In the genomic region with DNA sequence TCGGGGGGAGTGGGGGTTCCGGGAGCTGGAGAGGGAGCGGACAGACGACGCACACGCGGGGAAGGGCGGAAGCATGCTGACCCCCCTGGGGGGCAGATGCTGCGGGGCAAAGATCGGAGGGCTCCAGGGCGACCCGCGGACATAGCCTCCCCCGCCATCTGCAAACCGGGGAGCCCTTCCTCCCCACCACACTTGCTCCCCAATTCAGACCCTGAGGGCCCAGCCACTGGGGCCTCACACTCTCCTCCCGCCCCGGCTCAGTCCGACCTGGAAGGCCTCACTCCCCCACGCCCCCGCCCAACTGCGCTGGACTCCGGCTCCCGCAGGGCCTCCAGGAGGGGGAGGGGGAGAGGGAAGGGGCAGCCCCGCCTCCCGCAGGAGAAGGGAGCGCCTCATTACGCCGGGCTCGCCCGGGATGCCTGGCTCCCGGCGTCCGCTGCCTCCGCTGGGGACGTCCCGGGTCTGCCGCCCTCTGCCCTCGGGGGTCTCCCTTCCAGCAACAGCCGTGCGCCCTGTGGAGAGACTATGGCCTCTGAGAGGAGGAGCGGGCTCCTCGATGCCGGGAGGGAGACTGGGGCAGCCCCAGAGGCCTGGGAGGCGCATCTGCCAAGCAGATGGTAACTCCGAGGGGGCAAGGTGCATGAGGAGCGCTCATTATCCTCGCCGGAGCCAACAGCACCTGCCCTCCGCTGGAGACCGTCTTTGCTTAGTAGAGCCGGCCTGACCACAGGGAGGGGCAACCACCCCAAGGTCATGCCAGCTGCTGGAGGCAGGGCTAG, we compare ENCODE assay signal across 7 cellular contexts. TPM values are rescaled to one million over a fixed set of nuclear protein-coding genes. Genes with fewer than 3 reads are reported as not detected.
DNase-seq lines count a peak whose midpoint lies in the region; ATAC-seq and TF ChIP-seq lines count a peak whose summit lies in the region.

No MANE protein-coding gene starts in this region.

- H3K27ac Mint-ChIP-seq in GM23338, result peak overlapping the region; percentile 67; the same call in 1 of the 2 replicates
- no peak overlapping the region for H3K27ac Mint-ChIP-seq in MCF 10A (ENCODE audit: low read depth, unreplicated experiment)

- no peak overlapping the region for H3K27ac ChIP-seq in GM23338 (ENCODE audit: low read depth)

- no peaks in the 10 kb centered on the region for H3K9me2 ChIP-seq in GM23338 (ENCODE audit: insufficient read depth)

- no peaks in the 10 kb centered on the region for H3K36me3 ChIP-seq in GM23338 (ENCODE audit: insufficient read depth)

- peaks cover 67% of the 10 kb centered on the region for H3K27me3 ChIP-seq in GM23338 (ENCODE audit: insufficient read depth)

- peaks cover 42% of the 10 kb centered on the region for H3K4me1 Mint-ChIP-seq in GM23338
- H3K4me1 Mint-ChIP-seq in MCF 10A (ENCODE audit: insufficient read depth, unreplicated experiment), result peaks cover 21% of the 10 kb centered on the region

- H3K4me3 Mint-ChIP-seq in GM23338 (peak overlapping the region; percentile 85), MCF 10A (ENCODE audit: unreplicated experiment) (peak overlapping the region; percentile 76)

- no peaks in the 10 kb centered on the region for H3K79me2 ChIP-seq in GM23338 (replicated peaks; ENCODE audit: insufficient read depth)

- no peaks in the 10 kb centered on the region for H3K36me3 Mint-ChIP-seq in GM23338 (ENCODE audit: low read depth)
- H3K36me3 Mint-ChIP-seq in MCF 10A (ENCODE audit: insufficient read depth, unreplicated experiment), result no peaks in the 10 kb centered on the region

- H3K9me3 Mint-ChIP-seq in GM23338, result no peaks in the 10 kb centered on the region; the same call in 2 of the 3 replicates
- H3K9me3 Mint-ChIP-seq in MCF 10A (ENCODE audit: unreplicated experiment), result no peaks in the 10 kb centered on the region

- peaks cover 11% of the 10 kb centered on the region; the same call in 1 of the 2 replicates for H3F3A ChIP-seq in GM23338 (replicated peaks; ENCODE audit: low read depth)

- H2AFZ ChIP-seq in GM23338, result peak overlapping the region; percentile 94

- CTCF ChIA-PET in MCF 10A (lab: Yijun Ruan, JAX), result interaction anchor here (0.6 to 1.0 kb wide), 2 partner anchors 8 to 109 kb away, joined by 3 to 4 read pairs; no protein-coding TSS in a partner anchor

- no peaks in the 10 kb centered on the region for H3K9me3 ChIP-seq in iPS-18c (ENCODE audit: control insufficient read depth, insufficient read depth, low read length)

- H4K20me1 ChIP-seq in GM23338 (replicated peaks; ENCODE audit: insufficient read depth), result 0 out of 2 replicates have a peak, but pooled peaks cover 4% of the 10 kb centered on the region

- peak overlapping the region; percentile 81 for H3K4me3 ChIP-seq in GM23338
- H3K4me3 ChIP-seq in iPS-18c (ENCODE audit: insufficient read depth, low read depth, low read length), result peak overlapping the region; percentile 77

- ATAC-seq in GM23338 (peak; percentile 42), sciatic nerve (peak; percentile 80), GM18873 (IDR thresholded peaks at IDR 0.05; ENCODE audit: low FRiP score, unreplicated experiment) (no peak), GM19351 (IDR thresholded peaks at IDR 0.05; ENCODE audit: unreplicated experiment) (no peak)

- TF ChIP-seq CTCF in GM23338 (conservative IDR thresholded peaks at IDR 0.05; ENCODE audit: low read depth in 2 of 2) (no peak), MCF 10A (IDR thresholded peaks at IDR 0.05; ENCODE audit: unreplicated experiment) (no peak)

- peak; percentile 90 for DNase-seq in GM23338 (ENCODE audit: low spot score)
- peak; percentile 98 for DNase-seq in NCI-H510A treated with DMSO at 0.1 percent for 48 hours (lab: John Stamatoyannopoulos, UW)
- peak; percentile 40 for DNase-seq in MCF 10A (ENCODE audit: unreplicated experiment)
- no peak for DNase-seq in sciatic nerve (ENCODE audit: low spot score)

- POLR2A ChIA-PET in MCF 10A (lab: Yijun Ruan, JAX), result interaction anchor here (0.7 kb wide), 1 partner anchor 273 kb away, joined by 3 read pairs; no protein-coding TSS in a partner anchor

- H3K4me2 ChIP-seq in GM23338, result peak overlapping the region; percentile 77

- peaks cover 41% of the 10 kb centered on the region for H3K4me1 ChIP-seq in GM23338 (ENCODE audit: insufficient read depth)

- no TSS peak for BruUV-seq in MCF 10A (replicated peaks; lab: Mats Ljungman, UMichigan)

- H3K27me3 Mint-ChIP-seq in GM23338 (ENCODE audit: insufficient read depth, low read depth, poor library complexity) (peaks cover 46% of the 10 kb centered on the region), MCF 10A (ENCODE audit: insufficient read depth, unreplicated experiment) (no peaks in the 10 kb centered on the region)

- intact Hi-C loops in MCF 10A (cut with micrococcal nuclease), result no loop called here
- intact Hi-C loops in sciatic nerve (cut with DNase I), result loop anchor here (10.0 kb wide), 1 partner anchor 112 kb away; no protein-coding TSS in a partner anchor

TF ChIP-seq in GM23338, 12 proteins besides CTCF, POLR2A, EP300 and RAD21 (continues in another document):
- TF ChIP-seq NANOG (IDR thresholded peaks at IDR 0.05; ENCODE audit: borderline replicate concordance), result no peak
- TF ChIP-seq EZH2 (IDR thresholded peaks at IDR 0.05; ENCODE audit: low read depth, unreplicated experiment), result no peak
- no peak for TF ChIP-seq STAT1 (IDR thresholded peaks at IDR 0.05; ENCODE audit: unreplicated experiment)
- TF ChIP-seq ZNF114 (CRISPR knock-in tag; IDR thresholded peaks at IDR 0.05), result no peak
- no peak for TF ChIP-seq ETS1 (IDR thresholded peaks at IDR 0.05)
- TF ChIP-seq REST (IDR thresholded peaks at IDR 0.05; ENCODE audit: unreplicated experiment), result no peak
- TF ChIP-seq POLR2AphosphoS5 (IDR thresholded peaks at IDR 0.05; ENCODE audit: low read depth), result no peak
- TF ChIP-seq JUNB (IDR thresholded peaks at IDR 0.05; ENCODE audit: unreplicated experiment), result no peak
- TF ChIP-seq EZH2phosphoT487 (IDR thresholded peaks at IDR 0.05; ENCODE audit: unreplicated experiment), result no peak
- TF ChIP-seq CREB1 (CRISPR knock-in tag; IDR thresholded peaks at IDR 0.05; ENCODE audit: low read depth), result no peak
- no peak for TF ChIP-seq ZNF331 (CRISPR knock-in tag; IDR thresholded peaks at IDR 0.05; ENCODE audit: low read depth)

RNA-seq across cellular contexts. Expression of gene CAMK2N1, which starts 0.6 kb away (rescaled TPM):
- 0.52 and 0.82 TPM in 2 replicates for total RNA-seq in GM23338 (2014; rRNA removed; shearing (Covaris generic))
- 2.9 and 4.6 TPM in 2 replicates for polyA plus RNA-seq in GM23338 (2016; fragmentation: Nextera tagmentation; extraction: Ambion mirVana)
- 4.9 and 9.7 TPM in 2 replicates for total RNA-seq in MCF 10A (2022)
- total RNA-seq in sciatic nerve, result 8.2 TPM

RNA-seq across cellular contexts. Expression of gene MUL1, which starts 21.3 kb away (rescaled TPM):
- 23.7 and 26.2 TPM in 2 replicates for total RNA-seq in GM23338 (2014; rRNA removed; shearing (Covaris generic))
- 8.1 and 8.9 TPM in 2 replicates for polyA plus RNA-seq in GM23338 (2016; fragmentation: Nextera tagmentation; extraction: Ambion mirVana)
- total RNA-seq in MCF 10A (2022) (23.4 and 29.9 TPM in 2 replicates), sciatic nerve (20.6 TPM)

Comparison
In these comparisons a context has a peak if more than half of its experiments do, and no peak if none do; other contexts are left out.
1. ATAC-seq: peak in GM23338 (single experiment) and sciatic nerve (single experiment); none in GM18873 (single experiment) and GM19351 (single experiment).